15 cellular contexts compared by ENCODE assay signal in the genomic region with DNA sequence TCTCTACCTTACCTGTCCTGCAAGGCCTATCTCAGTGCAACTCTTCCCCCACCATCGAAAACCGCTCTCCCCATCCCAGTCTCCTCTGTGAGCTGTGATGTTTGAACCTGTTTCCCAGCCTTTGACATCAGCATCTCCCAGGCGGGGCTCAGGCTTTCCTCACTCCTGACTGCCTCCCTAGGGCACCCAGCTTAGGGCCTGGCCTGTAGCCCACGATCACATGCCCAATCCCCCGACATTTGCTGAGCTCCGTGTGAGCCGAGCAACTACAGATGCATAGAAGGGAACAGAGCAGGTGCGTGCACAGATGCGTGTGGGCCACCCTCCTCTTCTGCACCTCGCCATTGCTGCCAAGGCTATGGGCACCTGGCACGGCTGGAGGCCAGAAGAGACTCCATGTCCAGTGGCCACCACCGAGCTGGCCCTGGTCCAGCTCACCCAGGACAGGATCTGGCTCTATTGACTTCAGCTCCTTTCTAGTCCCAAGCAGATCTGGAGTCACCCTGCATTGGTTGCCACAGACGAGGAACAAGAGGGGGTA.
"Had no signal": no experiment of that assay in that cellular context is flagged by ENCODE, and none has a peak within 500 bp of the region (broad histone marks: within the 10 kb centered on the region; RNA-seq: fewer than 3 reads in every experiment).

No MANE protein-coding gene starts in this region.

- H3K36me3 Mint-ChIP-seq: activated naive CD4-positive, alpha-beta T cell treated with anti-CD3 and anti-CD28 coated beads, Interleukin-2, amount 50 U/mL, for 72 hours; naive B cell had no signal

- H3K4me3 Mint-ChIP-seq: activated T-cell treated with anti-CD3 and anti-CD28 coated beads, Interleukin-2, amount 50 U/mL, for 4 hours had no signal

- ATAC-seq: activated naive CD4-positive, alpha-beta T cell treated with anti-CD3 and anti-CD28 coated beads, Interleukin-2, amount 50 U/mL, for 72 hours; activated T-cell treated with anti-CD3 and anti-CD28 coated beads, Interleukin-2, amount 50 U/mL, for 4 hours; esophagus mucosa had no signal

- H3K27me3 ChIP-seq: colonic mucosa, neutrophil had no signal

- H3K36me3 ChIP-seq: colonic mucosa, neutrophil, thoracic aorta had no signal

- H3K4me3 ChIP-seq: colonic mucosa, thoracic aorta had no signal

- H3K27ac ChIP-seq: colonic mucosa, neutrophil, thoracic aorta had no signal

- FAIRE-seq: endometrium, urothelium cell line had no signal

- H3K9me3 ChIP-seq: colonic mucosa, neutrophil, thoracic aorta had no signal

- H3K4me1 ChIP-seq: colonic mucosa had no signal

- H3K9me3 Mint-ChIP-seq: activated naive CD4-positive, alpha-beta T cell treated with anti-CD3 and anti-CD28 coated beads, Interleukin-2, amount 50 U/mL, for 72 hours; activated T-cell treated with anti-CD3 and anti-CD28 coated beads, Interleukin-2, amount 50 U/mL, for 4 hours; naive B cell had no signal

- DNase-seq: activated CD4-positive, alpha-beta T cell treated with anti-CD3 and anti-CD28 coated beads for 1 hour; activated CD4-positive, alpha-beta T cell treated with anti-CD3 and anti-CD28 coated beads, Interleukin-2, amount 50 U/mL, for 48 hours; activated gamma-delta T cell; activated T-cell treated with anti-CD3 and anti-CD28 coated beads, Interleukin-2, amount 50 U/mL, for 4 hours; caudate nucleus; colonic mucosa; islet precursor cell; naive B cell; T1000 had no signal
